Comparison of ENCODE assay signal across 24 cellular contexts in genomic region chr10:115902596-115902995, GRCh38.
"Had no signal": no experiment of that assay in that cellular context is flagged by ENCODE, and none has a peak within 500 bp of the region (broad histone marks: within the 10 kb centered on the region; RNA-seq: fewer than 3 reads in every experiment).

No MANE protein-coding gene starts in this region.

- H3K27me3 Mint-ChIP-seq: effector memory CD8-positive, alpha-beta T cell; progenitor cell of endocrine pancreas; stimulated activated naive B cell treated with anti-CD40 and anti-IgM and Interleukin-4, amounts not matched to agents 10 μg/mL and 1 μg/mL and 100 μg/mL, for 72 hours; stimulated activated naive CD8-positive, alpha-beta T cell treated with anti-CD3 and anti-CD28 coated beads, Interleukin-15, Interleukin-2, amounts not matched to agents 100 ng/mL and 50 ng/mL, for 24 hours had no signal

- H2AFZ ChIP-seq: parathyroid adenoma had no signal

- H3K4me3 ChIP-seq: esophagus squamous epithelium, lower lobe of right lung, right lobe of liver, thoracic aorta, tibial nerve, upper lobe of left lung had no signal

- H3K4me1 Mint-ChIP-seq: immature natural killer cell; natural killer cell; stimulated activated naive B cell treated with anti-CD40 and anti-IgM and Interleukin-4, amounts not matched to agents 10 μg/mL and 1 μg/mL and 100 μg/mL, for 72 hours had no signal

- H3K27me3 ChIP-seq: esophagus squamous epithelium, neutrophil, right lobe of liver, tibial nerve, upper lobe of left lung had no signal

- DNase-seq: cortex of kidney; effector memory CD8-positive, alpha-beta T cell; erythroblast; esophagus squamous epithelium; hypothalamus; immature natural killer cell; islet precursor cell; kidney glomerular epithelial cell; left colon; left ventricle myocardium superior; lower lobe of right lung; natural killer cell; right lobe of liver; small intestine; stimulated activated CD4-positive, alpha-beta T cell treated with anti-CD3 and anti-CD28 coated beads, Interleukin-15, amount 100 ng/mL, for 24 hours; stimulated activated CD4-positive, alpha-beta T cell treated with anti-CD3 and anti-CD28 coated beads, Interleukin-2, amount 100 ng/mL, for 48 hours; stimulated activated naive B cell treated with anti-CD40 and anti-IgM and Interleukin-4, amounts not matched to agents 10 μg/mL and 1 μg/mL and 100 μg/mL, for 72 hours; upper lobe of left lung had no signal

- H3K9me3 ChIP-seq: esophagus squamous epithelium, lower lobe of right lung, neutrophil, right lobe of liver, thoracic aorta, tibial nerve, upper lobe of left lung had no signal

- H3K36me3 Mint-ChIP-seq: immature natural killer cell; natural killer cell; stimulated activated naive B cell treated with anti-CD40 and anti-IgM and Interleukin-4, amounts not matched to agents 10 μg/mL and 1 μg/mL and 100 μg/mL, for 72 hours had no signal

- H3K27ac ChIP-seq: esophagus squamous epithelium, lower lobe of right lung, neutrophil, parathyroid adenoma, right lobe of liver, thoracic aorta, tibial nerve, upper lobe of left lung had no signal

- H3K4me1 ChIP-seq: esophagus squamous epithelium, lower lobe of right lung, parathyroid adenoma, right lobe of liver, tibial nerve, upper lobe of left lung had no signal

- H3K36me3 ChIP-seq: esophagus squamous epithelium, lower lobe of right lung, neutrophil, right lobe of liver, thoracic aorta, tibial nerve, upper lobe of left lung had no signal

- H3K27ac Mint-ChIP-seq: effector memory CD8-positive, alpha-beta T cell; immature natural killer cell; natural killer cell; progenitor cell of endocrine pancreas; stimulated activated naive B cell treated with anti-CD40 and anti-IgM and Interleukin-4, amounts not matched to agents 10 μg/mL and 1 μg/mL and 100 μg/mL, for 72 hours; stimulated activated naive CD8-positive, alpha-beta T cell treated with anti-CD3 and anti-CD28 coated beads, Interleukin-15, Interleukin-2, amounts not matched to agents 100 ng/mL and 50 ng/mL, for 24 hours had no signal

- H3K79me2 ChIP-seq: parathyroid adenoma had no signal

- H3K9me3 Mint-ChIP-seq: stimulated activated naive B cell treated with anti-CD40 and anti-IgM and Interleukin-4, amounts not matched to agents 10 μg/mL and 1 μg/mL and 100 μg/mL, for 72 hours; stimulated activated naive CD8-positive, alpha-beta T cell treated with anti-CD3 and anti-CD28 coated beads, Interleukin-15, Interleukin-2, amounts not matched to agents 100 ng/mL and 50 ng/mL, for 24 hours had no signal

- H3K9ac ChIP-seq: parathyroid adenoma had no signal

- H3K4me3 Mint-ChIP-seq: effector memory CD8-positive, alpha-beta T cell; immature natural killer cell; natural killer cell; stimulated activated naive B cell treated with anti-CD40 and anti-IgM and Interleukin-4, amounts not matched to agents 10 μg/mL and 1 μg/mL and 100 μg/mL, for 72 hours; stimulated activated naive CD8-positive, alpha-beta T cell treated with anti-CD3 and anti-CD28 coated beads, Interleukin-15, Interleukin-2, amounts not matched to agents 100 ng/mL and 50 ng/mL, for 24 hours had no signal
